In the genomic region with DNA sequence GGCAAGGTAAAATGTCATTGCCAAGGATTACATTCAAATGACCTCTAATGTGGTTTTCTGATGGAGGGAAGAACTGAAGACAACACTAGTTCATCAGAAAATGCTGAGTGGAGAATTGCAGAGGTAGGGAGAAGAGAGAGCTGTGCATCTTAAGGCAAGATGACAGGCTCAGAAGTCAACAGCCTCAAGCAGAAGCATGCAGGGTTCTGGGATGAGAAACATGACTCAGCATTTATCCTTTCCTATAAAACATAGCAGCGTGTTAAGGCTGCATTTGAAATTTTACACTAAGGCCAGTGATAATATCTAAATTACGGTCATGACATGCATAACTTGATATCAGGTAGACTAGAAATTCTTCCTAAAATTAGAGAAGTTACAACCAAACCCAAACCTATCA, we compare ENCODE assay signal across 25 cellular contexts. TPM values are rescaled to one million over a fixed set of nuclear protein-coding genes. Genes with fewer than 3 reads are reported as not detected.
DNase-seq lines count a peak whose midpoint lies in the region; ATAC-seq, FAIRE-seq and TF ChIP-seq lines count a peak whose summit lies in the region.
"Had no signal": no experiment of that assay in that cellular context is flagged by ENCODE, and none has a peak within 500 bp of the region (broad histone marks: within the 10 kb centered on the region; RNA-seq: fewer than 3 reads in every experiment).

No MANE protein-coding gene starts in this region.

- TF ChIP-seq CTCF in PC-3 (conservative IDR thresholded peaks at IDR 0.05; ENCODE audit: low read depth, low read length) (no peak), epithelial cell of esophagus (IDR thresholded peaks at IDR 0.05; ENCODE audit: insufficient read depth, low read depth, low read length, missing control alignments) (no peak), D721Med (IDR thresholded peaks at IDR 0.05; ENCODE audit: insufficient read depth, missing control alignments) (no peak)

- H3K4me1 Mint-ChIP-seq in activated naive CD4-positive, alpha-beta T cell treated with anti-CD3 and anti-CD28 coated beads, Interleukin-2, amount 10 ng/mL, durations not matched to agents 7 days and 5 days, result peaks cover 53% of the 10 kb centered on the region
- H3K4me1 Mint-ChIP-seq in activated naive CD4-positive, alpha-beta T cell treated with anti-CD3 and anti-CD28 coated beads for 36 hours (ENCODE audit: low read depth), result peaks cover 46% of the 10 kb centered on the region

- peaks cover 37% of the 10 kb centered on the region for H3K4me1 ChIP-seq in PC-3 (ENCODE audit: insufficient read depth, low read length)

- no peaks in the 10 kb centered on the region for H4K20me1 ChIP-seq in PC-3 (ENCODE audit: low read length)

- peak overlapping the region; percentile 63 for H3K27ac Mint-ChIP-seq in activated naive CD4-positive, alpha-beta T cell treated with anti-CD3 and anti-CD28 coated beads, Interleukin-2, amount 10 ng/mL, durations not matched to agents 7 days and 5 days
- H3K27ac Mint-ChIP-seq in activated naive CD4-positive, alpha-beta T cell treated with anti-CD3 and anti-CD28 coated beads for 36 hours, result no peak overlapping the region
- H3K27ac Mint-ChIP-seq: activated B cell treated with CpG ODN at 0.5 μM for 24 hours, natural killer cell had no signal

- peaks cover 18% of the 10 kb centered on the region for H3K36me3 Mint-ChIP-seq in activated naive CD4-positive, alpha-beta T cell treated with anti-CD3 and anti-CD28 coated beads, Interleukin-2, amount 10 ng/mL, durations not matched to agents 7 days and 5 days
- H3K36me3 Mint-ChIP-seq in activated naive CD4-positive, alpha-beta T cell treated with anti-CD3 and anti-CD28 coated beads for 36 hours (ENCODE audit: low read depth), result no peaks in the 10 kb centered on the region
- H3K36me3 Mint-ChIP-seq: natural killer cell had no signal

- no peaks in the 10 kb centered on the region for H3K27me3 Mint-ChIP-seq in activated naive CD4-positive, alpha-beta T cell treated with anti-CD3 and anti-CD28 coated beads, Interleukin-2, amount 10 ng/mL, durations not matched to agents 7 days and 5 days
- no peaks in the 10 kb centered on the region for H3K27me3 Mint-ChIP-seq in activated naive CD4-positive, alpha-beta T cell treated with anti-CD3 and anti-CD28 coated beads for 36 hours (ENCODE audit: low read depth)
- H3K27me3 Mint-ChIP-seq: activated B cell treated with CpG ODN at 0.5 μM for 24 hours had no signal

- peaks cover 24% of the 10 kb centered on the region for H3K9me3 Mint-ChIP-seq in activated naive CD4-positive, alpha-beta T cell treated with anti-CD3 and anti-CD28 coated beads, Interleukin-2, amount 10 ng/mL, durations not matched to agents 7 days and 5 days
- peaks cover 4% of the 10 kb centered on the region for H3K9me3 Mint-ChIP-seq in activated naive CD4-positive, alpha-beta T cell treated with anti-CD3 and anti-CD28 coated beads for 36 hours

- no peaks in the 10 kb centered on the region for H3K79me2 ChIP-seq in PC-3 (ENCODE audit: low read length)

- no peak overlapping the region for H3K27ac ChIP-seq in PC-3 (ENCODE audit: low read length)
- H3K27ac ChIP-seq: adrenal gland, heart right ventricle, Peyer's patch, transverse colon had no signal

- H3K36me3 ChIP-seq in PC-3 (ENCODE audit: low read depth, low read length), result no peaks in the 10 kb centered on the region
- H3K36me3 ChIP-seq: adrenal gland, heart right ventricle, Peyer's patch, transverse colon had no signal

- H3K4me2 ChIP-seq in PC-3 (ENCODE audit: low read length), result no peak overlapping the region

- FAIRE-seq in D721Med (lab: Jason Lieb, UNC), result no peak
- FAIRE-seq: endometrium had no signal

- no peak overlapping the region for H3K9ac ChIP-seq in PC-3 (ENCODE audit: low read length)

- H2AFZ ChIP-seq in PC-3 (ENCODE audit: low read length), result no peak overlapping the region

- DNase-seq in activated naive CD4-positive, alpha-beta T cell treated with anti-CD3 and anti-CD28 coated beads, Interleukin-2, amount 10 ng/mL, durations not matched to agents 7 days and 5 days, result no peak
- DNase-seq in activated naive CD4-positive, alpha-beta T cell treated with anti-CD3 and anti-CD28 coated beads for 36 hours, result no peak
- DNase-seq in PC-3 (peak; percentile 38), epithelial cell of esophagus (ENCODE audit: low read depth) (peak; percentile 14), GDM1 (lab: John Stamatoyannopoulos, UW) (no peak), GM03348 (ENCODE audit: low spot score) (no peak), D721Med (ENCODE audit: insufficient read length, low spot score) (no peak)
- DNase-seq: activated B cell treated with CpG ODN at 0.5 μM for 24 hours; activated CD4-positive, alpha-beta T cell treated with anti-CD3 and anti-CD28 coated beads, Interleukin-2, amount 50 U/mL, for 48 hours; activated CD8-positive, alpha-beta memory T cell treated with anti-CD3 and anti-CD28 coated beads, Interleukin-2, amount 50 U/mL, for 48 hours; activated gamma-delta T cell; adrenal gland; EL; heart right ventricle; midbrain; natural killer cell; NCI-H2081 treated with DMSO at 0.1 percent for 48 hours; NCI-H510A; Peyer's patch; right cardiac atrium; T1000; transverse colon had no signal

- H3K4me3 Mint-ChIP-seq in activated naive CD4-positive, alpha-beta T cell treated with anti-CD3 and anti-CD28 coated beads, Interleukin-2, amount 10 ng/mL, durations not matched to agents 7 days and 5 days, result no peak overlapping the region
- H3K4me3 Mint-ChIP-seq in activated naive CD4-positive, alpha-beta T cell treated with anti-CD3 and anti-CD28 coated beads for 36 hours, result no peak overlapping the region
- H3K4me3 Mint-ChIP-seq: activated B cell treated with CpG ODN at 0.5 μM for 24 hours, natural killer cell had no signal

- CTCF ChIA-PET in activated naive CD4-positive, alpha-beta T cell treated with anti-CD3 and anti-CD28 coated beads, Interleukin-2, amount 10 ng/mL, durations not matched to agents 7 days and 5 days (lab: Charles Lee), result no interaction called here
- CTCF ChIA-PET in activated naive CD4-positive, alpha-beta T cell treated with anti-CD3 and anti-CD28 coated beads for 36 hours (lab: Charles Lee), result interaction anchor here (1.0 to 1.8 kb wide), 3 partner anchors 10 to 53 kb away, joined by 3 to 6 read pairs (median 3); a partner anchor contains a TSS
- CTCF ChIA-PET in PC-3 (lab: Charles Lee), result no interaction called here

- intact Hi-C loops in activated naive CD4-positive, alpha-beta T cell treated with anti-CD3 and anti-CD28 coated beads for 36 hours (cut with micrococcal nuclease), result loop anchor here (5.0 kb wide), 1 partner anchor 207 kb away; no protein-coding TSS in a partner anchor
- intact Hi-C loops in PC-3 (cut with micrococcal nuclease), result loop anchor here (5.0 kb wide), 1 partner anchor 52 kb away; a partner anchor contains a TSS

- no TSS peak for BruUV-seq in PC-3 (replicated peaks; lab: Mats Ljungman, UMichigan)

- H3K4me3 ChIP-seq in PC-3 (ENCODE audit: low read length) (no peak overlapping the region), epithelial cell of esophagus (ENCODE audit: low read length) (no peak overlapping the region)
- H3K4me3 ChIP-seq: adrenal gland, heart right ventricle, Peyer's patch, transverse colon had no signal

- no peaks in the 10 kb centered on the region for H3K27me3 ChIP-seq in PC-3 (ENCODE audit: low read length)
- H3K27me3 ChIP-seq: adrenal gland, heart right ventricle, Peyer's patch, transverse colon had no signal

- POLR2A ChIA-PET in PC-3 (lab: Charles Lee; ENCODE audit: unreplicated experiment), result no interaction called here

- no peaks in the 10 kb centered on the region for H3F3A ChIP-seq in PC-3 (ENCODE audit: low read length, unreplicated experiment)

- H3K9me2 ChIP-seq in PC-3 (replicated peaks; ENCODE audit: low read length), result no peaks in the 10 kb centered on the region

- H3K9me3 ChIP-seq in PC-3 (ENCODE audit: low read length), result no peaks in the 10 kb centered on the region
- H3K9me3 ChIP-seq: adrenal gland, heart right ventricle, Peyer's patch, transverse colon had no signal

- ATAC-seq in PC-3 (no peak), HG03108 (IDR thresholded peaks at IDR 0.05; ENCODE audit: unreplicated experiment) (no peak)
- ATAC-seq: heart right ventricle, left lobe of liver, natural killer cell, right cardiac atrium had no signal

RNA-seq across cellular contexts. Expression of a gene that starts 53.7 kb away (rescaled TPM):
- 10 to 100 TPM; 29.3 to 30.0 TPM for total RNA-seq in activated naive CD4-positive, alpha-beta T cell treated with anti-CD3 and anti-CD28 coated beads for 36 hours
- total RNA-seq in PC-3 (2014; rRNA removed), result 20.6 and 26.3 TPM in 2 replicates

Comparison
In these comparisons a context has a peak if more than half of its experiments do, and no peak if none do; other contexts are left out.
1. DNase-seq: peak in PC-3 (single experiment) and epithelial cell of esophagus (single experiment); none in activated naive CD4-positive, alpha-beta T cell treated with anti-CD3 and anti-CD28 coated beads, Interleukin-2, amount 10 ng/mL, durations not matched to agents 7 days and 5 days (single experiment), activated naive CD4-positive, alpha-beta T cell treated with anti-CD3 and anti-CD28 coated beads for 36 hours (single experiment), GDM1 (single experiment), GM03348 (single experiment) and D721Med (single experiment).